In genomic region chr1:86762336-86762735, GRCh38 we compare ENCODE assay signal across 30 cellular contexts.
"Had no signal": no experiment of that assay in that cellular context is flagged by ENCODE, and none has a peak within 500 bp of the region (broad histone marks: within the 10 kb centered on the region; RNA-seq: fewer than 3 reads in every experiment).

No MANE protein-coding gene starts in this region.

- H3K36me3 Mint-ChIP-seq: activated CD4-positive, alpha-beta memory T cell treated with anti-CD3 and anti-CD28 coated beads for 36 hours; activated CD8-positive, alpha-beta memory T cell treated with anti-CD3 and anti-CD28 coated beads, Interleukin-2, amount 10 ng/mL, durations not matched to agents 7 days and 5 days; activated naive CD8-positive, alpha-beta T cell treated with anti-CD3 and anti-CD28 coated beads for 36 hours had no signal

- H3K27me3 ChIP-seq: adrenal gland, body of pancreas had no signal

- H3K4me1 Mint-ChIP-seq: activated CD4-positive, alpha-beta T cell treated with anti-CD3 and anti-CD28 coated beads for 36 hours; activated CD4-positive, alpha-beta T cell treated with anti-CD3 and anti-CD28 coated beads, Interleukin-2, amount 10 ng/mL, durations not matched to agents 24 days and 14 days; activated CD8-positive, alpha-beta memory T cell treated with anti-CD3 and anti-CD28 coated beads, Interleukin-2, amount 10 ng/mL, durations not matched to agents 7 days and 5 days; activated naive CD4-positive, alpha-beta T cell treated with anti-CD3 and anti-CD28 coated beads, Interleukin-2, amount 50 U/mL, for 24 hours; activated naive CD8-positive, alpha-beta T cell treated with anti-CD3 and anti-CD28 coated beads for 36 hours; activated naive CD8-positive, alpha-beta T cell treated with anti-CD3 and anti-CD28 coated beads, Interleukin-2, amount 50 U/mL, for 24 hours had no signal

- H3K27ac ChIP-seq: adrenal gland, body of pancreas had no signal

- H3K9me3 Mint-ChIP-seq: activated T-helper 2 cell treated with anti-CD3 and anti-CD28 coated beads, Interferon-gamma antibody, Interleukin-2, Interleukin-4, amounts not matched to agents 10 μg/mL and 5 μg/mL and 100 μg/mL, durations not matched to agents 14 hours and 24 hours and 36 hours had no signal

- H3K36me3 ChIP-seq: adrenal gland had no signal

- H3K4me3 Mint-ChIP-seq: activated CD4-positive, alpha-beta memory T cell treated with anti-CD3 and anti-CD28 coated beads for 36 hours; activated CD4-positive, alpha-beta T cell treated with anti-CD3 and anti-CD28 coated beads for 36 hours; activated CD4-positive, alpha-beta T cell treated with anti-CD3 and anti-CD28 coated beads, Interleukin-2, amount 10 ng/mL, durations not matched to agents 24 days and 14 days; activated CD8-positive, alpha-beta memory T cell treated with anti-CD3 and anti-CD28 coated beads, Interleukin-2, amount 10 ng/mL, durations not matched to agents 7 days and 5 days; activated CD8-positive, alpha-beta T cell treated with anti-CD3 and anti-CD28 coated beads, Interleukin-2, amount 10 ng/mL, durations not matched to agents 7 days and 5 days; activated naive CD4-positive, alpha-beta T cell treated with anti-CD3 and anti-CD28 coated beads for 36 hours; activated naive CD4-positive, alpha-beta T cell treated with anti-CD3 and anti-CD28 coated beads, Interleukin-2, amount 50 U/mL, for 24 hours; activated naive CD8-positive, alpha-beta T cell treated with anti-CD3 and anti-CD28 coated beads for 36 hours; activated naive CD8-positive, alpha-beta T cell treated with anti-CD3 and anti-CD28 coated beads, Interleukin-2, amount 50 U/mL, for 24 hours; activated T-helper 1 cell treated with anti-CD3 and anti-CD28 coated beads, Interleukin-12 subunit alpha, Interleukin-12 subunit beta, Interleukin-2, Interleukin-4 antibody, amounts not matched to agents 30 ng/mL and 10 ng/mL and 1 ng/mL, durations not matched to agents 14 hours and 24 hours and 36 hours; endodermal cell had no signal

- H3K9me3 ChIP-seq: adrenal gland, body of pancreas had no signal

- H3K4me3 ChIP-seq: adrenal gland, body of pancreas had no signal

- DNase-seq: activated CD4-positive, alpha-beta memory T cell treated with anti-CD3 and anti-CD28 coated beads for 36 hours; activated CD4-positive, alpha-beta T cell treated with anti-CD3 and anti-CD28 coated beads for 36 hours; activated CD4-positive, alpha-beta T cell treated with anti-CD3 and anti-CD28 coated beads, Interleukin-2, amount 10 ng/mL, durations not matched to agents 24 days and 14 days; activated CD4-positive, CD25-positive, alpha-beta regulatory T cell; activated CD4-positive, CD25-positive, alpha-beta regulatory T cell treated with anti-CD3 and anti-CD28 coated beads, Interleukin-2, amount 50 U/mL, for 72 hours; activated CD8-positive, alpha-beta memory T cell treated with anti-CD3 and anti-CD28 coated beads, Interleukin-2, amount 10 ng/mL, durations not matched to agents 7 days and 5 days; activated CD8-positive, alpha-beta memory T cell treated with anti-CD3 and anti-CD28 coated beads, Interleukin-2, amount 50 U/mL, for 4 hours; activated CD8-positive, alpha-beta T cell treated with anti-CD3 and anti-CD28 coated beads, Interleukin-2, amount 10 ng/mL, durations not matched to agents 7 days and 5 days; activated effector memory CD4-positive, alpha-beta T cell treated with anti-CD3 and anti-CD28 coated beads, Interleukin-2, amount 50 U/mL, for 16 hours; activated naive CD4-positive, alpha-beta T cell treated with anti-CD3 and anti-CD28 coated beads for 36 hours; activated naive CD8-positive, alpha-beta T cell treated with anti-CD3 and anti-CD28 coated beads for 36 hours; activated naive CD8-positive, alpha-beta T cell treated with anti-CD3 and anti-CD28 coated beads, Interleukin-2, amount 50 U/mL, for 24 hours; activated T-cell treated with anti-CD3 and anti-CD28 coated beads, Interleukin-2, amount 50 U/mL, for 1 hour; activated T-cell treated with anti-CD3 and anti-CD28 coated beads, Interleukin-2, amount 50 U/mL, for 48 hours; adrenal gland; amygdala; aorta; body of pancreas; caudate nucleus; cortex of kidney; dermis blood vessel endothelial cell; effector CD8-positive, alpha-beta T cell; endodermal cell; foreskin fibroblast; head of caudate nucleus; T-helper 2 cell had no signal

- ATAC-seq: activated CD4-positive, alpha-beta T cell treated with anti-CD3 and anti-CD28 coated beads for 36 hours; activated CD8-positive, alpha-beta memory T cell treated with anti-CD3 and anti-CD28 coated beads, Interleukin-2, amount 10 ng/mL, durations not matched to agents 7 days and 5 days; activated CD8-positive, alpha-beta T cell treated with anti-CD3 and anti-CD28 coated beads, Interleukin-2, amount 10 ng/mL, durations not matched to agents 7 days and 5 days; activated naive CD8-positive, alpha-beta T cell treated with anti-CD3 and anti-CD28 coated beads, Interleukin-2, amount 50 U/mL, for 24 hours; body of pancreas; esophagus mucosa had no signal

- H3K27ac Mint-ChIP-seq: activated CD4-positive, alpha-beta memory T cell treated with anti-CD3 and anti-CD28 coated beads for 36 hours; activated CD4-positive, alpha-beta T cell treated with anti-CD3 and anti-CD28 coated beads for 36 hours; activated CD4-positive, alpha-beta T cell treated with anti-CD3 and anti-CD28 coated beads, Interleukin-2, amount 10 ng/mL, durations not matched to agents 24 days and 14 days; activated CD8-positive, alpha-beta memory T cell treated with anti-CD3 and anti-CD28 coated beads, Interleukin-2, amount 10 ng/mL, durations not matched to agents 7 days and 5 days; activated CD8-positive, alpha-beta T cell treated with anti-CD3 and anti-CD28 coated beads, Interleukin-2, amount 10 ng/mL, durations not matched to agents 7 days and 5 days; activated naive CD4-positive, alpha-beta T cell treated with anti-CD3 and anti-CD28 coated beads for 36 hours; activated naive CD4-positive, alpha-beta T cell treated with anti-CD3 and anti-CD28 coated beads, Interleukin-2, amount 50 U/mL, for 24 hours; activated naive CD8-positive, alpha-beta T cell treated with anti-CD3 and anti-CD28 coated beads for 36 hours; activated naive CD8-positive, alpha-beta T cell treated with anti-CD3 and anti-CD28 coated beads, Interleukin-2, amount 50 U/mL, for 24 hours; activated T-helper 1 cell treated with anti-CD3 and anti-CD28 coated beads, Interleukin-12 subunit alpha, Interleukin-12 subunit beta, Interleukin-2, Interleukin-4 antibody, amounts not matched to agents 30 ng/mL and 10 ng/mL and 1 ng/mL, durations not matched to agents 14 hours and 24 hours and 36 hours; activated T-helper 2 cell treated with anti-CD3 and anti-CD28 coated beads, Interferon-gamma antibody, Interleukin-2, Interleukin-4, amounts not matched to agents 10 μg/mL and 5 μg/mL and 100 μg/mL, durations not matched to agents 14 hours and 24 hours and 36 hours; endodermal cell had no signal

- H3K27me3 Mint-ChIP-seq: activated naive CD8-positive, alpha-beta T cell treated with anti-CD3 and anti-CD28 coated beads, Interleukin-2, amount 50 U/mL, for 24 hours had no signal
